Comparison of ENCODE assay signal across 10 cellular contexts in the genomic region with DNA sequence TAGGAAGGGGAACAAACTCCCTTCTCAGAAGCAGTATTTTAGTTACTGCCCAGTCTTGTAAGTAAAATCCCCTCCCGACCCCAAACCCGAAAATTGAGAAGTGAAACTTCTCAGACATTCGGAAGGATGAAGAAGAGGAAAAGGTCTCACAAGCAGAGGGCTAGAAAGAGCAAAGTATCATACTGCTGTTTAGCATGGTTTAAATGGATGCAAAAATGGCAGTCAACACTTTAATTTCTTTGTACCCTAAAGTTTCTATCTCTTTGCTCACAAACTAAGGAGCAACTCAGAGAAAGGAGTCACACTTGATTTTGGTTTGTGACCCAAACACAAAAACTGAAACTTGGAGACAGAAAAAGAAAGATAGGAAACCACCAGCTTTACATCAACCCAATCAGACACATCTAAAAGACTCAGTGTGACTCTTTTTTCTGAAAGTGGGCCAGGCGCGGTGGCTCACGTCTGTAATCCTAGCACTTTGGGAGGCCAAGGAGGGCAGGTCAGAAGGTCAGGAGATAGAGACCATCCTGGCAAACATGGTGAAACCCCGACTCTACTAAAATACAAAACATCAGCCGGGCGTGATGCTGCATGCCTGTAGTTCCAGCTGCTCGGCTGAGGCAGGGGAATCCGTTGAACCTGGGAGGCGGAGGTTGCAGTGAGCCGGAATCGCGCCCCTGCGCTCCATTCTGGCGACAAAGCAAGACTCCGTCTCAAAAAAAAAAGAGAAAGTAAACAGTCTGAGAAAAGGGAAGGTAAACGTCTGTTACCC.
DNase-seq lines count a peak whose midpoint lies in the region; ATAC-seq and TF ChIP-seq lines count a peak whose summit lies in the region.
"Had no signal": no experiment of that assay in that cellular context is flagged by ENCODE, and none has a peak within 500 bp of the region (broad histone marks: within the 10 kb centered on the region; RNA-seq: fewer than 3 reads in every experiment).

No MANE protein-coding gene starts in this region.

- H3K4me3 ChIP-seq in liver (ENCODE audit: low read depth in 1 of 3, low read length in 3 of 3) = peak overlapping the region in 2 of 3 donors; percentile 13 to 37

- H3K36me3 ChIP-seq in liver (ENCODE audit: control insufficient read depth in 4 of 4, insufficient read depth in 3 of 4, low read depth in 1 of 4, low read length in 3 of 4) = no peaks in the 10 kb centered on the region
- H3K36me3 ChIP-seq: Peyer's patch had no signal

- H3K9ac ChIP-seq in liver (ENCODE audit: low read depth in 1 of 2, low read length in 2 of 2) = no peak overlapping the region

- H3K4me3 Mint-ChIP-seq in naive thymus-derived CD8-positive, alpha-beta T cell = no peak overlapping the region

- H3K27me3 Mint-ChIP-seq in naive thymus-derived CD8-positive, alpha-beta T cell = peaks cover 3 to 8% (median 6%) of the 10 kb centered on the region in 5 donors

- H3K4me1 Mint-ChIP-seq in naive thymus-derived CD8-positive, alpha-beta T cell = peaks cover 0 to 6% (median 0%) of the 10 kb centered on the region in 4 donors

- no peaks in the 10 kb centered on the region for H3K27me3 ChIP-seq in liver (ENCODE audit: control insufficient read depth in 4 of 4, insufficient read depth in 4 of 4, low read length in 3 of 4)
- H3K27me3 ChIP-seq: Peyer's patch had no signal

- ATAC-seq in GM18867 (IDR thresholded peaks at IDR 0.05; ENCODE audit: unreplicated experiment) (peak; percentile 83), GM21529 (IDR thresholded peaks at IDR 0.05; ENCODE audit: unreplicated experiment) (peak; percentile 83), HG03439 (IDR thresholded peaks at IDR 0.05; ENCODE audit: unreplicated experiment) (peak; percentile 75), omental fat pad (ENCODE audit: low FRiP score) (no peak)
- no peak for ATAC-seq in naive thymus-derived CD8-positive, alpha-beta T cell

- H3K4me1 ChIP-seq in liver (ENCODE audit: control insufficient read depth in 4 of 4, insufficient read depth in 4 of 4, low read length in 3 of 4) = peaks cover 0 to 8% (median 3%) of the 10 kb centered on the region in 4 donors
- H3K4me1 ChIP-seq: Peyer's patch had no signal

- H3K9me3 ChIP-seq in liver (ENCODE audit: control insufficient read depth in 4 of 4, low read length in 3 of 4) = no peaks in the 10 kb centered on the region
- H3K9me3 ChIP-seq: Peyer's patch had no signal

- H3K27ac Mint-ChIP-seq in naive thymus-derived CD8-positive, alpha-beta T cell = peak overlapping the region in 1 of 10 donors; percentile 36

- no peak for TF ChIP-seq CTCF in liver (IDR thresholded peaks at IDR 0.05; ENCODE audit: low read depth, low read length, missing input control)
- TF ChIP-seq CTCF in omental fat pad (IDR thresholded peaks at IDR 0.05) = no peak

- no peaks in the 10 kb centered on the region for H3K36me3 Mint-ChIP-seq in naive thymus-derived CD8-positive, alpha-beta T cell

- DNase-seq in NCI-H226 = no peak
- no peak for DNase-seq in omental fat pad (ENCODE audit: low spot score)
- no peak for DNase-seq in naive thymus-derived CD8-positive, alpha-beta T cell
- DNase-seq in nucleus accumbens (lab: John Stamatoyannopoulos, UW) = no peak
- DNase-seq: activated effector memory CD4-positive, alpha-beta T cell treated with Interleukin-2 at 50 U/mL for 16 hours had no signal

- 38% methylated on average over 19 of the region's 19 CpGs for WGBS in liver

- H3K27ac ChIP-seq in liver (ENCODE audit: low read depth in 1 of 2, low read length in 2 of 2) = no peak overlapping the region

- no peaks in the 10 kb centered on the region for H3K9me3 Mint-ChIP-seq in naive thymus-derived CD8-positive, alpha-beta T cell

- POLR2A ChIA-PET in naive thymus-derived CD8-positive, alpha-beta T cell (lab: Charles Lee) = no interaction called here

- no peak for TF ChIP-seq RAD21 in liver (IDR thresholded peaks at IDR 0.05)

TF ChIP-seq in liver, 16 proteins besides CTCF, POLR2A, EP300 and RAD21:
- TF ChIP-seq YY1 (IDR thresholded peaks at IDR 0.05) (no peak), NR2F2 (IDR thresholded peaks at IDR 0.05) (no peak), ZBTB33 (IDR thresholded peaks at IDR 0.05) (no peak), HNF4G (IDR thresholded peaks at IDR 0.05) (no peak), FOXA2 (IDR thresholded peaks at IDR 0.05) (no peak), SP1 (IDR thresholded peaks at IDR 0.05) (no peak), EGR1 (IDR thresholded peaks at IDR 0.05; ENCODE audit: low read depth in 2 of 2) (no peak), RXRA (IDR thresholded peaks at IDR 0.05) (no peak), HNF4A (conservative IDR thresholded peaks at IDR 0.05) (no peak), GABPA (IDR thresholded peaks at IDR 0.05 in 1 of 2, conservative IDR thresholded peaks at IDR 0.05 in 1 of 2) (no peak), TAF1 (conservative IDR thresholded peaks at IDR 0.05) (no peak), FOXA1 (IDR thresholded peaks at IDR 0.05) (no peak), JUND (IDR thresholded peaks at IDR 0.05) (no peak)
- TF ChIP-seq, protein P1, sequence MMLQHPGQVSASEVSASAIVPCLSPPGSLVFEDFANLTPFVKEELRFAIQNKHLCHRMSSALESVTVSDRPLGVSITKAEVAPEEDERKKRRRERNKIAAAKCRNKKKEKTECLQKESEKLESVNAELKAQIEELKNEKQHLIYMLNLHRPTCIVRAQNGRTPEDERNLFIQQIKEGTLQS (IDR thresholded peaks at IDR 0.05) = no peak
- TF ChIP-seq, protein P2, sequence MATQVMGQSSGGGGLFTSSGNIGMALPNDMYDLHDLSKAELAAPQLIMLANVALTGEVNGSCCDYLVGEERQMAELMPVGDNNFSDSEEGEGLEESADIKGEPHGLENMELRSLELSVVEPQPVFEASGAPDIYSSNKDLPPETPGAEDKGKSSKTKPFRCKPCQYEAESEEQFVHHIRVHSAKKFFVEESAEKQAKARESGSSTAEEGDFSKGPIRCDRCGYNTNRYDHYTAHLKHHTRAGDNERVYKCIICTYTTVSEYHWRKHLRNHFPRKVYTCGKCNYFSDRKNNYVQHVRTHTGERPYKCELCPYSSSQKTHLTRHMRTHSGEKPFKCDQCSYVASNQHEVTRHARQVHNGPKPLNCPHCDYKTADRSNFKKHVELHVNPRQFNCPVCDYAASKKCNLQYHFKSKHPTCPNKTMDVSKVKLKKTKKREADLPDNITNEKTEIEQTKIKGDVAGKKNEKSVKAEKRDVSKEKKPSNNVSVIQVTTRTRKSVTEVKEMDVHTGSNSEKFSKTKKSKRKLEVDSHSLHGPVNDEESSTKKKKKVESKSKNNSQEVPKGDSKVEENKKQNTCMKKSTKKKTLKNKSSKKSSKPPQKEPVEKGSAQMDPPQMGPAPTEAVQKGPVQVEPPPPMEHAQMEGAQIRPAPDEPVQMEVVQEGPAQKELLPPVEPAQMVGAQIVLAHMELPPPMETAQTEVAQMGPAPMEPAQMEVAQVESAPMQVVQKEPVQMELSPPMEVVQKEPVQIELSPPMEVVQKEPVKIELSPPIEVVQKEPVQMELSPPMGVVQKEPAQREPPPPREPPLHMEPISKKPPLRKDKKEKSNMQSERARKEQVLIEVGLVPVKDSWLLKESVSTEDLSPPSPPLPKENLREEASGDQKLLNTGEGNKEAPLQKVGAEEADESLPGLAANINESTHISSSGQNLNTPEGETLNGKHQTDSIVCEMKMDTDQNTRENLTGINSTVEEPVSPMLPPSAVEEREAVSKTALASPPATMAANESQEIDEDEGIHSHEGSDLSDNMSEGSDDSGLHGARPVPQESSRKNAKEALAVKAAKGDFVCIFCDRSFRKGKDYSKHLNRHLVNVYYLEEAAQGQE (IDR thresholded peaks at IDR 0.05) = no peak
- TF ChIP-seq, protein P3, sequence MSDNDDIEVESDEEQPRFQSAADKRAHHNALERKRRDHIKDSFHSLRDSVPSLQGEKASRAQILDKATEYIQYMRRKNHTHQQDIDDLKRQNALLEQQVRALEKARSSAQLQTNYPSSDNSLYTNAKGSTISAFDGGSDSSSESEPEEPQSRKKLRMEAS (IDR thresholded peaks at IDR 0.05) = no peak

Comparison
In these comparisons a context has a peak if more than half of its experiments do, and no peak if none do; other contexts are left out.
1. ATAC-seq: peak in GM18867 (single experiment), GM21529 (single experiment) and HG03439 (single experiment); none in omental fat pad (single experiment) and naive thymus-derived CD8-positive, alpha-beta T cell (0 of 2).